In the genomic region with DNA sequence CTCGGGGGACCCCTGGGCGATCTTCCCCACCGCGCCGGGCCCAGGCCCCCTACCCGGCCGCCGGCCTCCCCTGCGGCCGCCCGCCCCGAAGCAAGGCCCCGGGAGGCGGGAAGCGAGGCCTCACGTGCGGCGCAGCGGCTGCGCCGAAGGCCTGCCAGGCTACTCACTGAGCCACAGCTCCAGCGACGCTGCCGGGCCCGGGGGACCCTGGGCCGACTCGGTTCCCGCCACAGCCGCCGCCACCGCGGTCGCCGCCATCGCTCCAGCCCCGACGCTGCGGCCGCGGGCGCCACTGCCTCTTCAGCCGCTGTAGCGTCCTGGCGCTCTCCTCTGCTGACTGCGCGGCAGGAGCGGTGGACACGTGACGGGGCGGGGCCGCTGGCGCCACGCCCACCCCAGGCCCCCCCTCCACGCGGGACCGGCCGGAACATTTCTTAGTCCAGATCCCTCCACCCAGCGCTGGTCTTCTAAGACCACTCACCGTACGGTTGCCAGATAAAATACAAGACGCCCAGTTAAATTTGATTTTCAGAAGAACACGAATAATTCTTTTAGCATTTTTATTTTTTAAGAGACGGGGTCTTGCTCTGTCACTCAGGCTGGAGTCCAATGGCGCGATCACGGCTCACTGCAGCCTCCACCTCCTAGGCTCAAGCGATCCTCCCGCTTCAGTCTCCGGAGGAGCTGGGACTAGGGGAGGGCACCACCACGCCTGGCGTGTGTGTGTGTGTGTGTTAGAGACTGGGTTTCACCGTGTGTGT, we compare ENCODE assay signal across 1 cellular context.
TF ChIP-seq lines count a peak whose summit lies in the region.

GGA2 (minus strand) TSS at position 341 of the 761 bp plus-strand sequence; CDS start at position 258, 83 bp downstream.

TF ChIP-seq in HepG2, 621 proteins besides CTCF, POLR2A, EP300 and RAD21 (continued from another document and continues in another):
- TF ChIP-seq, protein P1, sequence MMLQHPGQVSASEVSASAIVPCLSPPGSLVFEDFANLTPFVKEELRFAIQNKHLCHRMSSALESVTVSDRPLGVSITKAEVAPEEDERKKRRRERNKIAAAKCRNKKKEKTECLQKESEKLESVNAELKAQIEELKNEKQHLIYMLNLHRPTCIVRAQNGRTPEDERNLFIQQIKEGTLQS (CRISPR knock-in tag; IDR thresholded peaks at IDR 0.05) = peak; percentile 70
- peak; percentile 99 for TF ChIP-seq SAFB2 (CRISPR knock-in tag; IDR thresholded peaks at IDR 0.05; ENCODE audit: borderline replicate concordance, low read depth)
- no peak for TF ChIP-seq ATRX (CRISPR knock-in tag; IDR thresholded peaks at IDR 0.05; ENCODE audit: borderline replicate concordance)
- TF ChIP-seq, protein P2, sequence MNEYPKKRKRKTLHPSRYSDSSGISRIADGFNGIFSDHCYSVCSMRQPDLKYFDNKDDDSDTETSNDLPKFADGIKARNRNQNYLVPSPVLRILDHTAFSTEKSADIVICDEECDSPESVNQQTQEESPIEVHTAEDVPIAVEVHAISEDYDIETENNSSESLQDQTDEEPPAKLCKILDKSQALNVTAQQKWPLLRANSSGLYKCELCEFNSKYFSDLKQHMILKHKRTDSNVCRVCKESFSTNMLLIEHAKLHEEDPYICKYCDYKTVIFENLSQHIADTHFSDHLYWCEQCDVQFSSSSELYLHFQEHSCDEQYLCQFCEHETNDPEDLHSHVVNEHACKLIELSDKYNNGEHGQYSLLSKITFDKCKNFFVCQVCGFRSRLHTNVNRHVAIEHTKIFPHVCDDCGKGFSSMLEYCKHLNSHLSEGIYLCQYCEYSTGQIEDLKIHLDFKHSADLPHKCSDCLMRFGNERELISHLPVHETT (CRISPR knock-in tag; conservative IDR thresholded peaks at IDR 0.05) = peak; percentile 28; the same call in 1 of the 2 replicates
- peak; percentile 98 for TF ChIP-seq DNMT1 (CRISPR knock-in tag; IDR thresholded peaks at IDR 0.05)
- no peak; the same call in 1 of the 2 replicates for TF ChIP-seq ZNF616 (CRISPR knock-in tag; IDR thresholded peaks at IDR 0.05; ENCODE audit: low read depth)
- TF ChIP-seq RCOR2 (CRISPR knock-in tag; IDR thresholded peaks at IDR 0.05) = no peak
- TF ChIP-seq, protein P3, sequence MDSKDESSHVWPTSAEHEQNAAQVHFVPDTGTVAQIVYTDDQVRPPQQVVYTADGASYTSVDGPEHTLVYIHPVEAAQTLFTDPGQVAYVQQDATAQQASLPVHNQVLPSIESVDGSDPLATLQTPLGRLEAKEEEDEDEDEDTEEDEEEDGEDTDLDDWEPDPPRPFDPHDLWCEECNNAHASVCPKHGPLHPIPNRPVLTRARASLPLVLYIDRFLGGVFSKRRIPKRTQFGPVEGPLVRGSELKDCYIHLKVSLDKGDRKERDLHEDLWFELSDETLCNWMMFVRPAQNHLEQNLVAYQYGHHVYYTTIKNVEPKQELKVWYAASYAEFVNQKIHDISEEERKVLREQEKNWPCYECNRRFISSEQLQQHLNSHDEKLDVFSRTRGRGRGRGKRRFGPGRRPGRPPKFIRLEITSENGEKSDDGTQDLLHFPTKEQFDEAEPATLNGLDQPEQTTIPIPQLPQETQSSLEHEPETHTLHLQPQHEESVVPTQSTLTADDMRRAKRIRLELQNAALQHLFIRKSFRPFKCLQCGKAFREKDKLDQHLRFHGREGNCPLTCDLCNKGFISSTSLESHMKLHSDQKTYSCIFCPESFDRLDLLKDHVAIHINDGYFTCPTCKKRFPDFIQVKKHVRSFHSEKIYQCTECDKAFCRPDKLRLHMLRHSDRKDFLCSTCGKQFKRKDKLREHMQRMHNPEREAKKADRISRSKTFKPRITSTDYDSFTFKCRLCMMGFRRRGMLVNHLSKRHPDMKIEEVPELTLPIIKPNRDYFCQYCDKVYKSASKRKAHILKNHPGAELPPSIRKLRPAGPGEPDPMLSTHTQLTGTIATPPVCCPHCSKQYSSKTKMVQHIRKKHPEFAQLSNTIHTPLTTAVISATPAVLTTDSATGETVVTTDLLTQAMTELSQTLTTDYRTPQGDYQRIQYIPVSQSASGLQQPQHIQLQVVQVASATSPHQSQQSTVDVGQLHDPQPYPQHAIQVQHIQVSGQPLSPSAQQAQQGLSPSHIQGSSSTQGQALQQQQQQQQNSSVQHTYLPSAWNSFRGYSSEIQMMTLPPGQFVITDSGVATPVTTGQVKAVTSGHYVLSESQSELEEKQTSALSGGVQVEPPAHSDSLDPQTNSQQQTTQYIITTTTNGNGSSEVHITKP (CRISPR knock-in tag; IDR thresholded peaks at IDR 0.05; ENCODE audit: low read depth) = no peak
- peak; percentile 90 for TF ChIP-seq GZF1 (CRISPR knock-in tag; IDR thresholded peaks at IDR 0.05)
- TF ChIP-seq ZNF431 (CRISPR knock-in tag; IDR thresholded peaks at IDR 0.05; ENCODE audit: borderline replicate concordance, low read depth) = peak; percentile 97
- TF ChIP-seq ZHX2 (IDR thresholded peaks at IDR 0.05; ENCODE audit: low read depth) = 0 out of 2 replicates have a peak, but pooled peaks have one; percentile 33
- peak; percentile 96 for TF ChIP-seq ZHX2 (CRISPR knock-in tag; IDR thresholded peaks at IDR 0.05; ENCODE audit: borderline replicate concordance)
- TF ChIP-seq NR2F1 (CRISPR knock-in tag; IDR thresholded peaks at IDR 0.05) = peak in 1 of 2 experiments; percentile 29; a peak in 1 of 4 replicates
- TF ChIP-seq ZNF629 (CRISPR knock-in tag; conservative IDR thresholded peaks at IDR 0.05) = peak; percentile 68
- TF ChIP-seq JUND (CRISPR knock-in tag; IDR thresholded peaks at IDR 0.05) = 0 out of 2 replicates have a peak, but pooled peaks have one; percentile 27
- TF ChIP-seq, protein P4, sequence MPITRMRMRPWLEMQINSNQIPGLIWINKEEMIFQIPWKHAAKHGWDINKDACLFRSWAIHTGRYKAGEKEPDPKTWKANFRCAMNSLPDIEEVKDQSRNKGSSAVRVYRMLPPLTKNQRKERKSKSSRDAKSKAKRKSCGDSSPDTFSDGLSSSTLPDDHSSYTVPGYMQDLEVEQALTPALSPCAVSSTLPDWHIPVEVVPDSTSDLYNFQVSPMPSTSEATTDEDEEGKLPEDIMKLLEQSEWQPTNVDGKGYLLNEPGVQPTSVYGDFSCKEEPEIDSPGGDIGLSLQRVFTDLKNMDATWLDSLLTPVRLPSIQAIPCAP (CRISPR knock-in tag; IDR thresholded peaks at IDR 0.05; ENCODE audit: low read depth) = peak; percentile 85; the same call in 1 of the 2 replicates
- TF ChIP-seq FOXK2 (IDR thresholded peaks at IDR 0.05) = no peak
- peak; percentile 97; the same call in 1 of the 2 replicates for TF ChIP-seq FIP1L1 (IDR thresholded peaks at IDR 0.05; ENCODE audit: borderline replicate concordance, insufficient read depth, low read depth, low read length)
- TF ChIP-seq ZNF883 (CRISPR knock-in tag; IDR thresholded peaks at IDR 0.05; ENCODE audit: not compliant biosample characterization) = peak; percentile 68
- TF ChIP-seq ZNF34 (CRISPR knock-in tag; IDR thresholded peaks at IDR 0.05; ENCODE audit: borderline replicate concordance) = peak; percentile 78; the same call in 1 of the 2 replicates
- TF ChIP-seq PAF1 (CRISPR knock-in tag; IDR thresholded peaks at IDR 0.05) = no peak
- no peak for TF ChIP-seq KDM6A (CRISPR knock-in tag; IDR thresholded peaks at IDR 0.05; ENCODE audit: low read depth)
- TF ChIP-seq ZNF691 (CRISPR knock-in tag; IDR thresholded peaks at IDR 0.05; ENCODE audit: borderline replicate concordance, low read depth) = peak; percentile 80; the same call in 1 of the 2 replicates
- TF ChIP-seq ZNF280B (CRISPR knock-in tag; IDR thresholded peaks at IDR 0.05; ENCODE audit: borderline replicate concordance) = peak; percentile 52
- TF ChIP-seq PRMT3 (CRISPR knock-in tag; IDR thresholded peaks at IDR 0.05; ENCODE audit: borderline replicate concordance, low read depth) = peak; percentile 94
- TF ChIP-seq CENPT (CRISPR knock-in tag; IDR thresholded peaks at IDR 0.05; ENCODE audit: low read depth) = peak; percentile 95
- no peak; the same call in 1 of the 2 replicates for TF ChIP-seq SP140L (CRISPR knock-in tag; IDR thresholded peaks at IDR 0.05; ENCODE audit: borderline replicate concordance)
- TF ChIP-seq STAT6 (CRISPR knock-in tag; IDR thresholded peaks at IDR 0.05; ENCODE audit: borderline replicate concordance) = no peak
- TF ChIP-seq MBD4 (IDR thresholded peaks at IDR 0.05; ENCODE audit: borderline replicate concordance, low read length) = no peak
- peak; percentile 98 for TF ChIP-seq BHLHE40 (IDR thresholded peaks at IDR 0.05; ENCODE audit: low read length)
- TF ChIP-seq ZNF143 (CRISPR knock-in tag; IDR thresholded peaks at IDR 0.05) = peak; percentile 70; the same call in 1 of the 2 replicates
- TF ChIP-seq ELF3 (CRISPR knock-in tag; IDR thresholded peaks at IDR 0.05) = peak; percentile 87
- no peak for TF ChIP-seq ZNF552 (CRISPR knock-in tag; IDR thresholded peaks at IDR 0.05; ENCODE audit: borderline replicate concordance)
- peak; percentile 76 for TF ChIP-seq MAZ (IDR thresholded peaks at IDR 0.05; ENCODE audit: borderline replicate concordance, low read depth, low read length)
- peak; percentile 91; the same call in 1 of the 2 replicates for TF ChIP-seq MAZ (CRISPR knock-in tag; IDR thresholded peaks at IDR 0.05; ENCODE audit: low read depth)
- no peak for TF ChIP-seq ELF1 (CRISPR knock-in tag; IDR thresholded peaks at IDR 0.05)
- TF ChIP-seq FOXC1 (CRISPR knock-in tag; IDR thresholded peaks at IDR 0.05; ENCODE audit: borderline replicate concordance) = no peak
- TF ChIP-seq KAT2B (IDR thresholded peaks at IDR 0.05; ENCODE audit: borderline replicate concordance, low read depth, low read length) = no peak
